1 cellular context compared by ENCODE assay signal in genomic region chrX:87178009-87178408, GRCh38.
TF ChIP-seq lines count a peak whose summit lies in the region.
"Not testable (repeated sequence)": the region's sequence is repeated elsewhere in the genome, so short reads cannot be mapped to it uniquely, and the experiment has no call there.

No MANE protein-coding gene starts in this region.

- not testable (repeated sequence) for TF ChIP-seq CTCF in HEK293 (tag by site-specific recombination; IDR thresholded peaks at IDR 0.05)

- not testable (repeated sequence) for H3K9me3 ChIP-seq in HEK293 (ENCODE audit: control insufficient read depth, insufficient read depth, low read depth, low read length)

- H3K4me3 ChIP-seq in HEK293 (ENCODE audit: low read depth, low read length): not testable (repeated sequence)

- POLR2A ChIA-PET in HEK293 (lab: Yijun Ruan, JAX): not testable (repeated sequence)

- H3K4me1 ChIP-seq in HEK293 (ENCODE audit: control insufficient read depth, insufficient read depth, low read length): not testable (repeated sequence)

- not testable (repeated sequence) for H3K27ac ChIP-seq in HEK293 (ENCODE audit: extremely low read depth, low read depth, low read length)

- CTCF ChIA-PET in HEK293 (lab: Yijun Ruan, JAX): not testable (repeated sequence)

- H3K36me3 ChIP-seq in HEK293 (ENCODE audit: control insufficient read depth in 2 of 2, insufficient read depth in 1 of 2, low read length in 2 of 2): not testable (repeated sequence)

TF ChIP-seq in HEK293, 187 proteins besides CTCF, POLR2A, EP300 and RAD21:
- TF ChIP-seq ZNF146 (tag by site-specific recombination; IDR thresholded peaks at IDR 0.05): peak; percentile 92
- TF ChIP-seq, protein P1, sequence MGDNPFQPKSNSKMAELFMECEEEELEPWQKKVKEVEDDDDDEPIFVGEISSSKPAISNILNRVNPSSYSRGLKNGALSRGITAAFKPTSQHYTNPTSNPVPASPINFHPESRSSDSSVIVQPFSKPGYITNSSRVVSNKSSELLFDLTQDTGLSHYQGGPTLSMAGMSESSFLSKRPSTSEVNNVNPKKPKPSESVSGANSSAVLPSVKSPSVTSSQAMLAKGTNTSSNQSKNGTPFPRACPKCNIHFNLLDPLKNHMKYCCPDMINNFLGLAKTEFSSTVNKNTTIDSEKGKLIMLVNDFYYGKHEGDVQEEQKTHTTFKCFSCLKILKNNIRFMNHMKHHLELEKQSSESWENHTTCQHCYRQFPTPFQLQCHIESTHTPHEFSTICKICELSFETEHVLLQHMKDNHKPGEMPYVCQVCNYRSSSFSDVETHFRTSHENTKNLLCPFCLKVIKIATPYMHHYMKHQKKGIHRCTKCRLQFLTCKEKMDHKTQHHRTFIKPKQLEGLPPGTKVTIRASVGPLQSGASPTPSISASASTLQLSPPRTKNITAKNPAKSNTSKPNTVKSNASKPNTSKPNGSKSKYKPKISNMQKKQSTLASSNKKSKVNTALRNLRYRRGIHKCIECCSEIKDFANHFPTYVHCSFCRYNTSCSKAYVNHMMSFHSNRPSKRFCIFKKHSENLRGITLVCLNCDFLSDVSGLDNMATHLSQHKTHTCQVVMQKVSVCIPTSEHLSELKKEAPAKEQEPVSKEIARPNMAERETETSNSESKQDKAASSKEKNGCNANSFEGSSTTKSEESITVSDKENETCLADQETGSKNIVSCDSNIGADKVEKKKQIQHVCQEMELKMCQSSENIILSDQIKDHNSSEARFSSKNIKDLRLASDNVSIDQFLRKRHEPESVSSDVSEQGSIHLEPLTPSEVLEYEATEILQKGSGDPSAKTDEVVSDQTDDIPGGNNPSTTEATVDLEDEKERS (tag by site-specific recombination; IDR thresholded peaks at IDR 0.05): peak; percentile 67; the same call in 1 of the 2 replicates
